ENCODE assay signal across 1 cellular context in genomic region chr16:2968738-2969544, GRCh38.
TF ChIP-seq lines count a peak whose summit lies in the region.

Gene PAQR4 (plus strand): TSS chr16:2969348. CDS start chr16:2969675, 327 bp downstream.

TF ChIP-seq in HepG2, 621 proteins besides CTCF, POLR2A, EP300 and RAD21 (continued from another document and continues in another):
- TF ChIP-seq AFF4 (CRISPR knock-in tag; IDR thresholded peaks at IDR 0.05) (peak; percentile 94), ATF4 (CRISPR knock-in tag; IDR thresholded peaks at IDR 0.05) (peak in 1 of 2 experiments; percentile 19; a peak in 1 of 4 replicates), MXD1 (CRISPR knock-in tag; IDR thresholded peaks at IDR 0.05) (peak; percentile 99), NFE2L2 (IDR thresholded peaks at IDR 0.05; ENCODE audit: low read length) (no peak), ZNF256 (CRISPR knock-in tag; conservative IDR thresholded peaks at IDR 0.05) (peak; percentile 98; the same call in 1 of the 2 replicates), POLR2G (IDR thresholded peaks at IDR 0.05; ENCODE audit: low read depth, low read length) (peak; percentile 59; the same call in 1 of the 2 replicates), ELF4 (CRISPR knock-in tag; IDR thresholded peaks at IDR 0.05; ENCODE audit: borderline replicate concordance) (peak; percentile 66; the same call in 1 of the 2 replicates), FOSL1 (CRISPR knock-in tag; IDR thresholded peaks at IDR 0.05; ENCODE audit: borderline replicate concordance) (no peak), SP1 (IDR thresholded peaks at IDR 0.05) (no peak), SP1 (CRISPR knock-in tag; IDR thresholded peaks at IDR 0.05) (peak; percentile 32), ZNF407 (CRISPR knock-in tag; IDR thresholded peaks at IDR 0.05; ENCODE audit: not compliant biosample characterization) (peak; percentile 91), ZNF441 (CRISPR knock-in tag; IDR thresholded peaks at IDR 0.05; ENCODE audit: borderline replicate concordance) (peak; percentile 93; the same call in 1 of the 2 replicates), ZNF761 (CRISPR knock-in tag; conservative IDR thresholded peaks at IDR 0.05) (peak; percentile 94), ZNF772 (CRISPR knock-in tag; IDR thresholded peaks at IDR 0.05) (peak; percentile 100), PTBP1 (IDR thresholded peaks at IDR 0.05; ENCODE audit: low read depth, low read length, poor library complexity, severe bottlenecking) (no peak), SUZ12 (IDR thresholded peaks at IDR 0.05; ENCODE audit: low read depth, low read length) (no peak), ISX (CRISPR knock-in tag; conservative IDR thresholded peaks at IDR 0.05) (peak; percentile 95; the same call in 1 of the 2 replicates), ZNF296 (CRISPR knock-in tag; conservative IDR thresholded peaks at IDR 0.05) (peak; percentile 90; the same call in 1 of the 2 replicates), TOPORS (CRISPR knock-in tag; IDR thresholded peaks at IDR 0.05) (peak; percentile 95), ZFP90 (CRISPR knock-in tag; IDR thresholded peaks at IDR 0.05; ENCODE audit: borderline replicate concordance) (peak; percentile 99), TBP (CRISPR knock-in tag; IDR thresholded peaks at IDR 0.05) (no peak), XRCC5 (optimal IDR thresholded peaks at IDR 0.05; ENCODE audit: low read length) (peak; percentile 90), BRCA1 (CRISPR knock-in tag; IDR thresholded peaks at IDR 0.05) (peak; percentile 96), ZNF607 (CRISPR knock-in tag; IDR thresholded peaks at IDR 0.05; ENCODE audit: borderline replicate concordance) (peak; percentile 99), ZNF672 (CRISPR knock-in tag; IDR thresholded peaks at IDR 0.05) (no peak), ZNF749 (CRISPR knock-in tag; IDR thresholded peaks at IDR 0.05; ENCODE audit: borderline replicate concordance) (peak; percentile 96), MLXIP (CRISPR knock-in tag; IDR thresholded peaks at IDR 0.05; ENCODE audit: borderline replicate concordance) (peak; percentile 81; the same call in 1 of the 2 replicates), ZNF652 (CRISPR knock-in tag; IDR thresholded peaks at IDR 0.05; ENCODE audit: borderline replicate concordance, low read depth) (peak; percentile 32; the same call in 1 of the 2 replicates), NBN (conservative IDR thresholded peaks at IDR 0.05) (no peak), PAWR (CRISPR knock-in tag; IDR thresholded peaks at IDR 0.05; ENCODE audit: borderline replicate concordance) (0 out of 2 replicates have a peak, but pooled peaks have one; percentile 82), SYNCRIP (IDR thresholded peaks at IDR 0.05; ENCODE audit: insufficient read depth, low read depth, low read length) (no peak), PREB (CRISPR knock-in tag; IDR thresholded peaks at IDR 0.05) (no peak; the same call in 1 of the 2 replicates), ZNF646 (CRISPR knock-in tag; IDR thresholded peaks at IDR 0.05) (0 out of 2 replicates have a peak, but pooled peaks have one; percentile 41)
